26 cellular contexts compared by ENCODE assay signal in genomic region chr1:2867087-2867425, GRCh38.
"Had no signal": no experiment of that assay in that cellular context is flagged by ENCODE, and none has a peak within 500 bp of the region (broad histone marks: within the 10 kb centered on the region; RNA-seq: fewer than 3 reads in every experiment).

No MANE protein-coding gene starts in this region.

- H3K4me1 Mint-ChIP-seq: immature natural killer cell; stimulated activated naive B cell treated with anti-CD40 and anti-IgM and Interleukin-4, amounts not matched to agents 10 μg/mL and 1 μg/mL and 100 μg/mL, for 72 hours had no signal

- H2AFZ ChIP-seq: parathyroid adenoma had no signal

- H3K27me3 ChIP-seq: right lobe of liver, testis, thyroid gland, vagina had no signal

- H3K4me3 ChIP-seq: left ventricle myocardium inferior, lung, mucosa of descending colon, psoas muscle, right lobe of liver, smooth muscle cell, stomach, testis, thyroid gland, transverse colon, upper lobe of left lung, vagina had no signal

- H3K27ac Mint-ChIP-seq: immature natural killer cell; naive thymus-derived CD4-positive, alpha-beta T cell; natural killer cell treated with Interleukin-12 subunit alpha and Interleukin-12 subunit beta and Interleukin-15 and Interleukin-18, amount 100 ng/mL, for 72 hours; stimulated activated naive B cell treated with anti-CD40 and anti-IgM and Interleukin-4, amounts not matched to agents 10 μg/mL and 1 μg/mL and 100 μg/mL, for 72 hours had no signal

- ATAC-seq: naive thymus-derived CD4-positive, alpha-beta T cell; natural killer cell treated with Interleukin-12 subunit alpha and Interleukin-12 subunit beta and Interleukin-15 and Interleukin-18, amount 100 ng/mL, for 72 hours; psoas muscle; right lobe of liver; stimulated activated naive B cell treated with anti-CD40 and anti-IgM and Interleukin-4, amounts not matched to agents 10 μg/mL and 1 μg/mL and 100 μg/mL, for 72 hours; stimulated activated naive CD8-positive, alpha-beta T cell treated with anti-CD3 and anti-CD28 coated beads, Interleukin-15, Interleukin-2, amounts not matched to agents 100 U/mL and 50 U/mL, for 24 hours had no signal

- H3K4me2 ChIP-seq: smooth muscle cell had no signal

- H3K27me3 Mint-ChIP-seq: naive thymus-derived CD4-positive, alpha-beta T cell; natural killer cell treated with Interleukin-12 subunit alpha and Interleukin-12 subunit beta and Interleukin-15 and Interleukin-18, amount 100 ng/mL, for 72 hours had no signal

- H3K27ac ChIP-seq: left ventricle myocardium inferior, neutrophil, parathyroid adenoma, psoas muscle, right lobe of liver, stomach, testis, thyroid gland, transverse colon, upper lobe of left lung, vagina had no signal

- H3K36me3 ChIP-seq: left ventricle myocardium inferior, neutrophil, right lobe of liver, stomach, thyroid gland, transverse colon, upper lobe of left lung, vagina had no signal

- H3K9ac ChIP-seq: parathyroid adenoma had no signal

- H3K9me3 ChIP-seq: testis, thyroid gland had no signal

- H3K4me1 ChIP-seq: left ventricle myocardium inferior, parathyroid adenoma, psoas muscle, right lobe of liver, testis, thyroid gland, transverse colon, vagina had no signal

- H3K36me3 Mint-ChIP-seq: immature natural killer cell; naive thymus-derived CD4-positive, alpha-beta T cell; natural killer cell treated with Interleukin-12 subunit alpha and Interleukin-12 subunit beta and Interleukin-15 and Interleukin-18, amount 100 ng/mL, for 72 hours; stimulated activated naive B cell treated with anti-CD40 and anti-IgM and Interleukin-4, amounts not matched to agents 10 μg/mL and 1 μg/mL and 100 μg/mL, for 72 hours had no signal

- H3K4me3 Mint-ChIP-seq: immature natural killer cell; naive thymus-derived CD4-positive, alpha-beta T cell; natural killer cell treated with Interleukin-12 subunit alpha and Interleukin-12 subunit beta and Interleukin-15 and Interleukin-18, amount 100 ng/mL, for 72 hours; stimulated activated naive B cell treated with anti-CD40 and anti-IgM and Interleukin-4, amounts not matched to agents 10 μg/mL and 1 μg/mL and 100 μg/mL, for 72 hours had no signal

- DNase-seq: hippocampal formation; immature natural killer cell; left ventricle myocardium inferior; midbrain; naive thymus-derived CD4-positive, alpha-beta T cell; occipital lobe; right lobe of liver; stimulated activated CD4-positive, alpha-beta T cell treated with anti-CD3 and anti-CD28 coated beads, Interleukin-1b, Interleukin-23, amount 100 ng/mL, for 48 hours; stimulated activated CD4-positive, alpha-beta T cell treated with anti-CD3 and anti-CD28 coated beads, Interleukin-2, amount 100 ng/mL, for 48 hours; stimulated activated CD4-positive, alpha-beta T cell treated with anti-CD3 and anti-CD28 coated beads, Interleukin-4, amount 100 ng/mL, for 4 hours; stimulated activated CD8-positive, alpha-beta memory T cell treated with anti-CD3 and anti-CD28 coated beads, Interleukin-4, amount 100 ng/mL, for 48 hours; stimulated activated naive B cell treated with anti-CD40 and anti-IgM and Interleukin-4, amounts not matched to agents 10 μg/mL and 1 μg/mL and 100 μg/mL, for 72 hours; stimulated activated naive CD8-positive, alpha-beta T cell treated with anti-CD3 and anti-CD28 coated beads, Interleukin-15, Interleukin-2, amounts not matched to agents 100 U/mL and 50 U/mL, for 24 hours; stomach; testis; thyroid gland had no signal

- H3K9me3 Mint-ChIP-seq: natural killer cell treated with Interleukin-12 subunit alpha and Interleukin-12 subunit beta and Interleukin-15 and Interleukin-18, amount 100 ng/mL, for 72 hours had no signal
